35 cellular contexts compared by ENCODE assay signal in the genomic region with DNA sequence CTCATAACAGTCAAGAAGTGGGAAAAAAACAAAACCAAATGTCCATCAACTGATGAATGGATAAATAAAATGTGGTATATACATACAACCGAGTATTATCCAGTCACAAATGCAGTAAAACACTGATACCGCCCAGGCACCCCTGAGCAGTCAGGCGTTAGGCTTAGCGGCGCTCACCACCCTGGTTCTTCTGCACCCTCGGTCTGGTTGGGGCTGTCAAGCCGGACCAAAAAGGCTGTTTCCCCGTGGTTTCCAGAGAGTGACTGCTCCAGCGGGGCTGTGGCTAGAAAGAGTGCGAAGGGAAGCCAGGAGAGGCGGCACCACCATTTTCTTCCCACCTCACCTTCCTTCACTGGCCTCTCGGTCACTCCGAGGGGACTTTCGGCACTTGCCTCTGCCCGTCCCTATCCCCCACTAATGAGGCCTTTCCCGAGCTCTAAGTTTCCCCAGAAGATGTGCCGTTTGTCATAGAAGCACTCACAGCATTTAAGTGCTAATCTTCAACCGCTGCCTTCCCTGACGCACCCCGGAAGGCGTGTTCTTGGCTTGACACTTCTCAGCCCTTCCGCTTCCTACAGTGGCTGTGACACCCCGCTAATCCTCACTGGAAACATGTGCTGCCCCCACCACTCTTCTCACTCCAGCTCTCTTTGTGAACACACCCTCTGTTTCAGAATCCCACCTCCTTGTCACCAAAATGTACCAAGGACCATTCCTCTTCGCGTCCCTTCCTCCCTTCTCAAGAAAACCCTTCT. TPM values are rescaled to one million over a fixed set of nuclear protein-coding genes. Genes with fewer than 3 reads are reported as not detected.
DNase-seq lines count a peak whose midpoint lies in the region; ATAC-seq, FAIRE-seq and TF ChIP-seq lines count a peak whose summit lies in the region.
"Had no signal": no experiment of that assay in that cellular context is flagged by ENCODE, and none has a peak within 500 bp of the region (broad histone marks: within the 10 kb centered on the region; RNA-seq: fewer than 3 reads in every experiment).

No MANE protein-coding gene starts in this region.

- H3K79me2 ChIP-seq in HepG2 (ENCODE audit: insufficient read depth, low read length), result peaks cover 80% of the 10 kb centered on the region

- peaks cover 48% of the 10 kb centered on the region for H3K4me1 Mint-ChIP-seq in memory B cell

- TF ChIP-seq RAD21 in HepG2 (CRISPR knock-in tag; IDR thresholded peaks at IDR 0.05), result no peak

- H3K4me2 ChIP-seq in HepG2 (ENCODE audit: low read depth, low read length), result no peak overlapping the region
- H3K4me2 ChIP-seq: A549, neural progenitor cell had no signal

- TF ChIP-seq EP300 in HepG2 (IDR thresholded peaks at IDR 0.05; ENCODE audit: low read depth in 2 of 2, low read length in 2 of 2) (no peak), HepG2 (CRISPR knock-in tag; IDR thresholded peaks at IDR 0.05; ENCODE audit: borderline replicate concordance) (no peak), ovary (IDR thresholded peaks at IDR 0.05) (no peak)

- TF ChIP-seq CTCF in HepG2 (CRISPR knock-in tag; IDR thresholded peaks at IDR 0.05) (no peak), right lobe of liver (IDR thresholded peaks at IDR 0.05) (no peak), bronchial epithelial cell (IDR thresholded peaks at IDR 0.05; ENCODE audit: insufficient read depth, low read length, severe bottlenecking) (no peak), ovary (IDR thresholded peaks at IDR 0.05) (no peak)

- H2AFZ ChIP-seq in HepG2 (ENCODE audit: low read length), result no peak overlapping the region
- H2AFZ ChIP-seq: neural progenitor cell had no signal

- intact Hi-C loops in HepG2 (cut with micrococcal nuclease; ENCODE audit: unreplicated experiment) (no loop called here), right lobe of liver (cut with DNase I) (no loop called here), ovary (cut with DNase I) (no loop called here)

- H3K36me3 ChIP-seq in HepG2 (replicated peaks in 1 of 2; ENCODE audit: control insufficient read depth in 1 of 2, insufficient read depth in 2 of 2, low read length in 2 of 2), result peaks cover 5 to 21% of the 10 kb centered on the region in 2 experiments; a peak in 3 of 5 replicates
- H3K36me3 ChIP-seq in right lobe of liver, result no peaks in the 10 kb centered on the region
- no peaks in the 10 kb centered on the region for H3K36me3 ChIP-seq in bronchial epithelial cell (ENCODE audit: control insufficient read depth, insufficient read depth, low read length)
- H3K36me3 ChIP-seq in ovary, result no peaks in the 10 kb centered on the region
- H3K36me3 ChIP-seq: cardiac muscle cell, HAP-1, neural progenitor cell, Peyer's patch, right atrium auricular region had no signal

- DNase-seq in HepG2 (ENCODE audit: low spot score) (no peak), right lobe of liver (no peak), bronchial epithelial cell (ENCODE audit: low read depth) (no peak), memory B cell (ENCODE audit: low spot score in 2 of 2) (no peak), NCI-H748 (lab: John Stamatoyannopoulos, UW; ENCODE audit: unreplicated experiment) (no peak), ovary (no peak)
- DNase-seq: activated CD4-positive, alpha-beta T cell treated with anti-CD3 and anti-CD28 coated beads for 4 hours; activated T-cell treated with anti-CD3 and anti-CD28 coated beads for 4 hours; AML-193; aorta; DMS153; heart right ventricle; immature natural killer cell; left cardiac atrium; NCI-H146; NCI-H446; NCI-H774; Peyer's patch; posterior cingulate gyrus; SHP77; stimulated activated CD4-positive, alpha-beta T cell treated with anti-CD3 and anti-CD28 coated beads, Interleukin-1b, Interleukin-23, amount 100 ng/mL, for 48 hours; stimulated activated naive CD8-positive, alpha-beta T cell treated with anti-CD3 and anti-CD28 coated beads, Interleukin-15, amount 100 ng/mL, for 72 hours had no signal

- H3K27ac Mint-ChIP-seq in memory B cell, result peak overlapping the region; percentile 84
- H3K27ac Mint-ChIP-seq: activated naive CD8-positive, alpha-beta T cell; activated T-helper 2 cell treated with anti-CD3 and anti-CD28 coated beads, Interferon-gamma antibody, Interleukin-2, Interleukin-4, amounts not matched to agents 10 μg/mL and 5 μg/mL and 100 μg/mL, durations not matched to agents 14 hours and 24 hours and 36 hours; neural progenitor cell; stimulated activated naive CD8-positive, alpha-beta T cell treated with anti-CD3 and anti-CD28 coated beads, Interleukin-15, amount 100 ng/mL, for 72 hours had no signal

- CTCF ChIA-PET in HepG2 (lab: Yijun Ruan, JAX; ENCODE audit: low intra/inter-chr PET ratio, low total read pairs), result no interaction called here

- WGBS in HepG2 (ENCODE audit: low lambda C conversion rate), result 95% methylated on average over 23 of the region's 25 CpGs
- WGBS in right lobe of liver (ENCODE audit: insufficient coverage, low coverage, low lambda C conversion rate, missing lambda C conversion rate), result 93% methylated on average over 13 of the region's 25 CpGs
- WGBS in ovary, 3 donors, result 95% methylated on average over 25 of the region's 25 CpGs

- POLR2A ChIA-PET in HepG2 (lab: Yijun Ruan, JAX), result no interaction called here

- in situ Hi-C loops in HepG2 (cut with HindIII; ENCODE audit: extremely low pct_ligation_motif_present, low pct_unique_long_range_greater_than_20kb), result no loop called here

- BruUV-seq in HepG2 (replicated peaks; lab: Mats Ljungman, UMichigan), result no TSS peak

- H4K20me1 ChIP-seq in HepG2 (ENCODE audit: insufficient read depth, low read length), result peaks cover 5% of the 10 kb centered on the region

- no peak overlapping the region for H3K4me3 Mint-ChIP-seq in memory B cell
- H3K4me3 Mint-ChIP-seq: activated naive CD8-positive, alpha-beta T cell; immature natural killer cell; neural progenitor cell; stimulated activated naive CD8-positive, alpha-beta T cell treated with anti-CD3 and anti-CD28 coated beads, Interleukin-15, amount 100 ng/mL, for 72 hours had no signal

- no peaks in the 10 kb centered on the region for H3K27me3 Mint-ChIP-seq in memory B cell
- H3K27me3 Mint-ChIP-seq: activated naive CD8-positive, alpha-beta T cell; stimulated activated naive CD8-positive, alpha-beta T cell treated with anti-CD3 and anti-CD28 coated beads, Interleukin-15, amount 100 ng/mL, for 72 hours had no signal

- H3K9me3 Mint-ChIP-seq in memory B cell, result no peaks in the 10 kb centered on the region
- H3K9me3 Mint-ChIP-seq: activated T-helper 2 cell treated with anti-CD3 and anti-CD28 coated beads, Interferon-gamma antibody, Interleukin-2, Interleukin-4, amounts not matched to agents 10 μg/mL and 5 μg/mL and 100 μg/mL, durations not matched to agents 14 hours and 24 hours and 36 hours; immature natural killer cell; stimulated activated naive CD8-positive, alpha-beta T cell treated with anti-CD3 and anti-CD28 coated beads, Interleukin-15, amount 100 ng/mL, for 72 hours had no signal

- H3K4me1 ChIP-seq in HepG2 (ENCODE audit: insufficient read depth, low read length), result 0 out of 2 replicates have a peak, but pooled peaks cover 7% of the 10 kb centered on the region
- H3K4me1 ChIP-seq in right lobe of liver, result peaks cover 0 to 6% (median 3%) of the 10 kb centered on the region in 4 donors
- peaks cover 7% of the 10 kb centered on the region for H3K4me1 ChIP-seq in ovary (ENCODE audit: insufficient read depth)
- H3K4me1 ChIP-seq: A549, HAP-1, neural progenitor cell, Peyer's patch had no signal

- ATAC-seq in HepG2 (no peak), right lobe of liver (no peak), memory B cell (ENCODE audit: low read depth) (no peak), HG02623 (IDR thresholded peaks at IDR 0.05; ENCODE audit: unreplicated experiment) (no peak), HG02763 (IDR thresholded peaks at IDR 0.05; ENCODE audit: unreplicated experiment) (no peak)
- ATAC-seq: A549; esophagus mucosa; GM12878; stimulated activated naive CD8-positive, alpha-beta T cell treated with anti-CD3 and anti-CD28 coated beads, Interleukin-15, amount 100 ng/mL, for 72 hours had no signal

- H3K27ac ChIP-seq in HepG2 (ENCODE audit: extremely low read length, insufficient read depth, low read length) (no peak overlapping the region), right lobe of liver (no peak overlapping the region), ovary (no peak overlapping the region)
- H3K27ac ChIP-seq: A549, cardiac muscle cell, neural progenitor cell, Peyer's patch, right atrium auricular region had no signal

- no peak overlapping the region for H3K4me3 ChIP-seq in HepG2 (replicated peaks in 1 of 3; ENCODE audit: insufficient read depth in 1 of 3, low read depth in 2 of 3, low read length in 3 of 3)
- H3K4me3 ChIP-seq in right lobe of liver, result no peak overlapping the region
- no peak overlapping the region for H3K4me3 ChIP-seq in bronchial epithelial cell (ENCODE audit: low read depth, low read length)
- H3K4me3 ChIP-seq in ovary, result no peak overlapping the region
- H3K4me3 ChIP-seq: A549, cardiac muscle cell, GM12878, HAP-1, heart right ventricle, lung, neural progenitor cell, Peyer's patch, right atrium auricular region had no signal

- peaks cover 56% of the 10 kb centered on the region for H3K36me3 Mint-ChIP-seq in memory B cell

- H3K9me3 ChIP-seq in HepG2 (ENCODE audit: low read length) (no peaks in the 10 kb centered on the region), right lobe of liver (no peaks in the 10 kb centered on the region), ovary (no peaks in the 10 kb centered on the region)
- H3K9me3 ChIP-seq: A549, HAP-1, Peyer's patch, right atrium auricular region had no signal

- TF ChIP-seq POLR2A in HepG2 (IDR thresholded peaks at IDR 0.05; ENCODE audit: insufficient read depth in 1 of 2, low read depth in 2 of 2, low read length in 2 of 2) (no peak), right lobe of liver (IDR thresholded peaks at IDR 0.05) (no peak), ovary (IDR thresholded peaks at IDR 0.05) (no peak)

- H3K9ac ChIP-seq in HepG2 (ENCODE audit: insufficient read depth, low read depth, low read length), result no peak overlapping the region
- H3K9ac ChIP-seq: neural progenitor cell had no signal

- FAIRE-seq in HepG2 (lab: Jason Lieb, UNC), result no peak
- peak; percentile 28 for FAIRE-seq in bronchial epithelial cell (lab: Jason Lieb, UNC)
- FAIRE-seq: A549, GM12878, urothelium cell line had no signal

- H3K27me3 ChIP-seq in HepG2 (ENCODE audit: control insufficient read depth in 1 of 2, insufficient read depth in 2 of 2, low read length in 2 of 2) (no peaks in the 10 kb centered on the region), right lobe of liver (no peaks in the 10 kb centered on the region), bronchial epithelial cell (ENCODE audit: control insufficient read depth, insufficient read depth, low read length) (no peaks in the 10 kb centered on the region), ovary (no peaks in the 10 kb centered on the region)
- H3K27me3 ChIP-seq: cardiac muscle cell, heart right ventricle, neural progenitor cell, Peyer's patch, right atrium auricular region had no signal

RNA-seq across cellular contexts. Expression of a gene that starts 42.4 kb away (rescaled TPM):
- 20.5 and 23.6 TPM in 2 replicates for total RNA-seq in HepG2 (2016; rRNA removed; fragmentation: Illumina TruSeq; extraction: Trizol)
- total RNA-seq in HepG2 (2016; cell fraction: cytosol; rRNA removed; fragmentation: Illumina TruSeq; extraction: Trizol; ENCODE audit: low read depth), result 36.4 and 45.6 TPM in 2 replicates
- 17.9 and 25.0 TPM in 2 replicates for total RNA-seq in HepG2 (2016; cell fraction: insoluble cytoplasmic fraction; rRNA removed; fragmentation: Illumina TruSeq; extraction: Trizol)
- total RNA-seq in HepG2 (2016; cell fraction: membrane; rRNA removed; fragmentation: Illumina TruSeq; extraction: Trizol), result 23.5 and 26.3 TPM in 2 replicates
- 28.1 and 35.4 TPM in 2 replicates for total RNA-seq in HepG2 (2016; cell fraction: nucleus; rRNA removed; fragmentation: Illumina TruSeq; extraction: Trizol)
- 24.6 and 24.8 TPM in 2 replicates for polyA plus RNA-seq in HepG2 (2011; rRNA removed)
- polyA plus RNA-seq in HepG2 (2011; cell fraction: cytosol; rRNA removed), result 14.0 and 18.1 TPM in 2 replicates
- polyA plus RNA-seq in HepG2 (2011; cell fraction: nucleus; rRNA removed), result 32.8 and 33.0 TPM in 2 replicates
- polyA plus RNA-seq in HepG2 (2012), result 20.0 and 26.1 TPM in 2 replicates
- polyA plus RNA-seq in HepG2 (2016; cell fraction: cytosol; fragmentation: Illumina TruSeq; extraction: Trizol; ENCODE audit: low read depth), result 8.8 and 9.5 TPM in 2 replicates
- polyA plus RNA-seq in HepG2 (2016; cell fraction: insoluble cytoplasmic fraction; fragmentation: Illumina TruSeq; extraction: Trizol; ENCODE audit: low read depth), result 27.6 and 28.5 TPM in 2 replicates
- polyA plus RNA-seq in HepG2 (2016; cell fraction: membrane; fragmentation: Illumina TruSeq; extraction: Trizol; ENCODE audit: low read depth), result 18.7 and 19.6 TPM in 2 replicates
- 50.7 and 53.8 TPM in 2 replicates for polyA plus RNA-seq in HepG2 (2016; cell fraction: nucleus; fragmentation: Illumina TruSeq; extraction: Trizol; ENCODE audit: insufficient read depth, low read depth)
- polyA minus RNA-seq in HepG2 (2011; rRNA and poly(A)+ RNA removed; ENCODE audit: low replicate concordance), result 9.0 and 22.4 TPM in 2 replicates
- polyA minus RNA-seq in HepG2 (2011; cell fraction: cytosol; rRNA and poly(A)+ RNA removed), result 21.3 and 25.2 TPM in 2 replicates
- 51.1 and 62.9 TPM in 2 replicates for polyA minus RNA-seq in HepG2 (2011; cell fraction: nucleus; rRNA and poly(A)+ RNA removed)
- total RNA-seq in right lobe of liver, result 10 to 100 TPM; 10.8 to 25.9 (median 17.8) TPM
- total RNA-seq in bronchial epithelial cell, result 3.6 and 10.0 TPM in 2 replicates
- total RNA-seq in ovary, result 10 to 100 TPM; 18.6 to 68.5 (median 53.8) TPM
- 10 to 100 TPM; 28.8 to 67.3 TPM for polyA plus RNA-seq in ovary
